Comparison of ENCODE assay signal across 19 cellular contexts in the genomic region with DNA sequence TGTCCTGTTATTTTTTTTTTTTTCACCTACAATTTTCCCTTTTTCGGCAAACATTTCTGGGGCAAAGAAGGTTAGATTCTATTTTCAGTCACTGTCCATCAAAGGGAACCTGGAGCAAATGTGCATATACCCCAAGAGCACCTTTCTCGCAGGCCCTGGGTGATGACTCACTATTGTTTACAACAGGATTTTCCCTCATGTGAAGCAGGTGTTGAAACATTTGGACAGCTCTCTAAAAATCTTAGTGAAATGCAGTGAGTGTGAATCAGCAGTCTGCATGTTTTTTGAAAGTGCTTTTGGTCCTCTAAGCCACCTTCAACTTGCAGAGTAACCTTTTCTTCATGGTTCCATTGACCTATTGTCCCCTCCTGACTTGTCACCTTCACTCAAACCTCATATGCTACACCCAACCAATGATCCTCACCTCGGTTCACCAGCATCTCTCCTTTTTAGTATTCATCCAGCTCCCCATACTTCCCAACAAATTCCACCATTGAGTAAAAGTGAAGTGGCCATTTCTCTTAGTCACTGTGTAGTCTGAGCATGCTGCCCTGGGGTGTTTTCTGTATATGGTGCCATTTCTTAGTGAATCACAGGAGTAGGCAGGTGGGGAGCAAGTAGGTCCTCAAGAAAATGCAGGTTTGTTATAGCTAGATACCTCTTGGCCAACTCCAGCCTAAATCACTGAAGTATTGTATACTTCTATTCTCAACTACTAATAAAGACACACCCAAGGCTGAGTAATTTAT.
DNase-seq lines count a peak whose midpoint lies in the region; ATAC-seq and TF ChIP-seq lines count a peak whose summit lies in the region.
"Had no signal": no experiment of that assay in that cellular context is flagged by ENCODE, and none has a peak within 500 bp of the region (broad histone marks: within the 10 kb centered on the region; RNA-seq: fewer than 3 reads in every experiment).

No MANE protein-coding gene starts in this region.

- H3K9ac ChIP-seq in PC-3 (ENCODE audit: low read length), result no peak overlapping the region
- H3K9ac ChIP-seq in trophoblast cell (ENCODE audit: low read length), result no peak overlapping the region

- CTCF ChIA-PET in PC-3 (lab: Charles Lee), result no interaction called here

- H3K4me3 ChIP-seq in PC-3 (ENCODE audit: low read length) (no peak overlapping the region), epithelial cell of esophagus (ENCODE audit: low read length) (no peak overlapping the region), trophoblast cell (ENCODE audit: low read depth, low read length) (no peak overlapping the region)
- H3K4me3 ChIP-seq: heart right ventricle, thyroid gland had no signal

- H3K27ac Mint-ChIP-seq in glutamatergic neuron (ENCODE audit: unreplicated experiment), result no peak overlapping the region
- H3K27ac Mint-ChIP-seq: activated CD4-positive, alpha-beta memory T cell treated with anti-CD3 and anti-CD28 coated beads, Interleukin-2, amount 10 ng/mL, durations not matched to agents 7 days and 5 days; activated naive CD4-positive, alpha-beta T cell treated with anti-CD3 and anti-CD28 coated beads, Interleukin-2, amount 50 U/mL, for 24 hours; activated T-cell treated with anti-CD3 and anti-CD28 coated beads, Interleukin-2, amount 50 U/mL, for 24 hours; brain had no signal

- H3K27me3 ChIP-seq in PC-3 (ENCODE audit: low read length), result no peaks in the 10 kb centered on the region; the same call in 1 of the 2 replicates
- no peaks in the 10 kb centered on the region for H3K27me3 ChIP-seq in trophoblast cell (ENCODE audit: insufficient read depth, low read length)
- H3K27me3 ChIP-seq: heart right ventricle, thyroid gland had no signal

- peak overlapping the region; percentile 96 for H3K23ac ChIP-seq in trophoblast cell (ENCODE audit: low read length)

- no peak overlapping the region for H3K4me2 ChIP-seq in PC-3 (ENCODE audit: low read length)
- H3K4me2 ChIP-seq in trophoblast cell (ENCODE audit: low read length), result no peak overlapping the region

- H2BK120ac ChIP-seq in trophoblast cell (ENCODE audit: insufficient read depth, low read length, poor library complexity), result no peak overlapping the region

- no peaks in the 10 kb centered on the region for H3K9me3 Mint-ChIP-seq in glutamatergic neuron (ENCODE audit: unreplicated experiment)
- H3K9me3 Mint-ChIP-seq: brain had no signal

- H3K18ac ChIP-seq in trophoblast cell (ENCODE audit: low read length), result no peak overlapping the region

- peaks cover 3% of the 10 kb centered on the region for H3K4me1 Mint-ChIP-seq in glutamatergic neuron (ENCODE audit: low read depth, unreplicated experiment)
- H3K4me1 Mint-ChIP-seq: activated CD4-positive, alpha-beta memory T cell treated with anti-CD3 and anti-CD28 coated beads, Interleukin-2, amount 10 ng/mL, durations not matched to agents 7 days and 5 days; activated naive CD4-positive, alpha-beta T cell treated with anti-CD3 and anti-CD28 coated beads, Interleukin-2, amount 50 U/mL, for 24 hours; neural crest cell had no signal

- H4K8ac ChIP-seq in trophoblast cell (ENCODE audit: low read depth, low read length), result no peak overlapping the region

- H2BK5ac ChIP-seq in trophoblast cell (ENCODE audit: low read depth, low read length, poor library complexity), result no peak overlapping the region

- H4K91ac ChIP-seq in trophoblast cell (ENCODE audit: low read depth, low read length), result no peak overlapping the region

- no peak overlapping the region for H3K14ac ChIP-seq in trophoblast cell (ENCODE audit: low read length)

- H3K79me2 ChIP-seq in PC-3 (ENCODE audit: low read length) (no peaks in the 10 kb centered on the region), trophoblast cell (ENCODE audit: control insufficient read depth, insufficient read depth, low read length, poor library complexity) (no peaks in the 10 kb centered on the region)

- WGBS in trophoblast cell (ENCODE audit: extremely low coverage, insufficient coverage, insufficient read length), result no CpG with 5 or more reads among the region's 3 CpGs

- POLR2A ChIA-PET in PC-3 (lab: Charles Lee; ENCODE audit: unreplicated experiment), result no interaction called here

- no peaks in the 10 kb centered on the region for H4K20me1 ChIP-seq in PC-3 (ENCODE audit: low read length)

- H2AFZ ChIP-seq in PC-3 (ENCODE audit: low read length) (no peak overlapping the region), trophoblast cell (ENCODE audit: insufficient read depth, low read length, poor library complexity) (no peak overlapping the region)

- peak; percentile 81 for ATAC-seq in PC-3
- ATAC-seq: heart right ventricle had no signal

- no peaks in the 10 kb centered on the region for H3K79me1 ChIP-seq in trophoblast cell (ENCODE audit: low read length)

- intact Hi-C loops in PC-3 (cut with micrococcal nuclease), result no loop called here

- DNase-seq in HT1080 (ENCODE audit: low read depth), result peak; percentile 1
- peak; percentile 55 for DNase-seq in PC-3
- peak; percentile 78 for DNase-seq in epithelial cell of esophagus (ENCODE audit: low read depth)
- peak; percentile 57 to 71 for DNase-seq in trophoblast cell
- DNase-seq in glutamatergic neuron, result no peak
- DNase-seq in NCI-H2171 (lab: John Stamatoyannopoulos, UW), result no peak
- no peak for DNase-seq in GM20000 (ENCODE audit: low spot score)
- DNase-seq in AG08396 (ENCODE audit: low spot score), result no peak
- DNase-seq: activated CD4-positive, alpha-beta memory T cell treated with anti-CD3 and anti-CD28 coated beads, Interleukin-2, amount 10 ng/mL, durations not matched to agents 7 days and 5 days; activated T-cell treated with anti-CD3 and anti-CD28 coated beads, Interleukin-2, amount 50 U/mL, for 24 hours; HCEC 1CT; heart right ventricle; NCI-H2029; NCI-H82; RPMI8226; thyroid gland had no signal

- no TSS peak for BruUV-seq in PC-3 (replicated peaks; lab: Mats Ljungman, UMichigan)

- H3K36me3 ChIP-seq in PC-3 (ENCODE audit: low read depth, low read length) (no peaks in the 10 kb centered on the region), trophoblast cell (ENCODE audit: control insufficient read depth in 1 of 2, insufficient read depth in 2 of 2, low read length in 2 of 2) (no peaks in the 10 kb centered on the region)
- H3K36me3 ChIP-seq: heart right ventricle, thyroid gland had no signal

- TF ChIP-seq CTCF in PC-3 (conservative IDR thresholded peaks at IDR 0.05; ENCODE audit: low read depth, low read length) (no peak), epithelial cell of esophagus (IDR thresholded peaks at IDR 0.05; ENCODE audit: insufficient read depth, low read depth, low read length, missing control alignments) (no peak), glutamatergic neuron (IDR thresholded peaks at IDR 0.05; ENCODE audit: partially characterized antibody, unreplicated experiment) (no peak), GM20000 (IDR thresholded peaks at IDR 0.05; ENCODE audit: extremely low read depth, missing control alignments) (no peak)

- H3K4me1 ChIP-seq in PC-3 (ENCODE audit: insufficient read depth, low read length) (0 out of 2 replicates have a peak, but pooled peaks cover 4% of the 10 kb centered on the region), trophoblast cell (ENCODE audit: control insufficient read depth in 1 of 2, insufficient read depth in 2 of 2, low read length in 2 of 2) (no peaks in the 10 kb centered on the region)
- H3K4me1 ChIP-seq: heart right ventricle, thyroid gland had no signal

- no peak overlapping the region for H2AK5ac ChIP-seq in trophoblast cell (ENCODE audit: low read length)

- H3F3A ChIP-seq in PC-3 (ENCODE audit: low read length, unreplicated experiment), result no peaks in the 10 kb centered on the region

- H3K4me3 Mint-ChIP-seq in glutamatergic neuron (ENCODE audit: unreplicated experiment), result no peak overlapping the region
- H3K4me3 Mint-ChIP-seq: activated CD4-positive, alpha-beta memory T cell treated with anti-CD3 and anti-CD28 coated beads, Interleukin-2, amount 10 ng/mL, durations not matched to agents 7 days and 5 days; activated naive CD4-positive, alpha-beta T cell treated with anti-CD3 and anti-CD28 coated beads, Interleukin-2, amount 50 U/mL, for 24 hours; activated T-cell treated with anti-CD3 and anti-CD28 coated beads, Interleukin-2, amount 50 U/mL, for 24 hours; brain; neural crest cell had no signal

- no peak overlapping the region for H2BK12ac ChIP-seq in trophoblast cell (ENCODE audit: low read length)

- no peaks in the 10 kb centered on the region for H3K27me3 Mint-ChIP-seq in glutamatergic neuron (ENCODE audit: unreplicated experiment)
- H3K27me3 Mint-ChIP-seq: activated CD4-positive, alpha-beta memory T cell treated with anti-CD3 and anti-CD28 coated beads, Interleukin-2, amount 10 ng/mL, durations not matched to agents 7 days and 5 days; activated naive CD4-positive, alpha-beta T cell treated with anti-CD3 and anti-CD28 coated beads, Interleukin-2, amount 50 U/mL, for 24 hours; activated T-cell treated with anti-CD3 and anti-CD28 coated beads, Interleukin-2, amount 50 U/mL, for 24 hours had no signal

- H3K9me3 ChIP-seq in PC-3 (ENCODE audit: low read length) (no peaks in the 10 kb centered on the region), trophoblast cell (ENCODE audit: insufficient read depth, low read depth, low read length) (no peaks in the 10 kb centered on the region)
- H3K9me3 ChIP-seq: heart right ventricle, thyroid gland had no signal

- no peaks in the 10 kb centered on the region for H3K36me3 Mint-ChIP-seq in glutamatergic neuron (ENCODE audit: unreplicated experiment)
- H3K36me3 Mint-ChIP-seq: activated naive CD4-positive, alpha-beta T cell treated with anti-CD3 and anti-CD28 coated beads, Interleukin-2, amount 50 U/mL, for 24 hours; brain had no signal

- no peaks in the 10 kb centered on the region for H3K9me2 ChIP-seq in PC-3 (replicated peaks; ENCODE audit: low read length)

- H3K4ac ChIP-seq in trophoblast cell (ENCODE audit: low read depth, low read length), result no peak overlapping the region

- no peak overlapping the region for H4K12ac ChIP-seq in trophoblast cell (ENCODE audit: low read depth, low read length)

- H3K27ac ChIP-seq in PC-3 (ENCODE audit: low read length) (no peak overlapping the region), trophoblast cell (ENCODE audit: low read depth, low read length) (no peak overlapping the region)
- H3K27ac ChIP-seq: heart right ventricle, thyroid gland had no signal

Comparison
In these comparisons a context has a peak if more than half of its experiments do, and no peak if none do; other contexts are left out.
1. DNase-seq: peak in HT1080 (single experiment), PC-3 (single experiment), epithelial cell of esophagus (single experiment) and trophoblast cell (2 of 2); none in glutamatergic neuron (single experiment), NCI-H2171 (single experiment), GM20000 (single experiment) and AG08396 (single experiment).